ENCODE assay signal across 12 cellular contexts in the genomic region with DNA sequence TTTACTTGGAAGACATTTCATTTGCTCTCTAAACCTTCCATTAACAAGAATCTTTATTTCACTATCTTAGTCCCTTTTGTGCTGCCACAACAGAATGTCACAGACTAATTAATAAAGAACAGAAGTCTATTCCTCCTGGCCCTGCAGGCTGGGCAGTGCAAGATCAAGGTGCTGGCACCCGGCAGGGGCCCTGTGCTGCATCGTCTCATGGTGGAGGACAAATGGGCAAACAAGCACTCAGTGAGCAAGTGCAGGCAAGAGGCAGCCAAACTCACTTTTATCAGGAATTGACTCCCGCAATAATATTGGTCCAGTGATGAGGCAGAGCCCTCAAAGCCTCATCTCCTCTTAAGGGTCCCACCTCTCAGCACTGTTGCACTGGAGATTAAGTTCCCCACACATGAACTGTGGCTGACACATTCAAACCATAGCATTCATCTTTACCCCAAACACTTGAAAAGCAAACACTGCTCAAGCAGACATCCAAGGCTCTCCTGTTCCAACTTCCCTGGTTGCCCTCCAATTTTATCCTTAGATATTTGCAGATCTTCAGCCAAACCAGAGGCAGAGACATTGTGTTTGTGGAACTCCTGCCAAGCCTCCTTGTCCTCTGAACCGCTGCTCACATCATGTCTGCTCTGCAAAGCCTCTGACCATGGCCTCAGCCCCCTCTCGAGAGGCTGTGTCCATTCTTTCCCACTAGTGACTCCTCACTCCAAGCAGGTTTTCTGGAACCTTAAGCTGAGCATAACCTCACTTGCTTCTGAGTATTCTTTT.
DNase-seq lines count a peak whose midpoint lies in the region; ATAC-seq and TF ChIP-seq lines count a peak whose summit lies in the region.
"Had no signal": no experiment of that assay in that cellular context is flagged by ENCODE, and none has a peak within 500 bp of the region (broad histone marks: within the 10 kb centered on the region; RNA-seq: fewer than 3 reads in every experiment).

No MANE protein-coding gene starts in this region.

- no peaks in the 10 kb centered on the region for H3K36me3 ChIP-seq in sigmoid colon
- H3K36me3 ChIP-seq: BLaER1, HAP-1 had no signal

- no peak for ATAC-seq in GM18873 (IDR thresholded peaks at IDR 0.05; ENCODE audit: low FRiP score, unreplicated experiment)

- in situ Hi-C loops in astrocyte of the cerebellum (cut with HindIII; ENCODE audit: low sequenced_read_pairs): no loop called here

- TF ChIP-seq POLR2A in sigmoid colon (IDR thresholded peaks at IDR 0.05): no peak

- H3K4me1 ChIP-seq in sigmoid colon: peaks cover 0 to 47% (median 28%) of the 10 kb centered on the region in 4 donors
- H3K4me1 ChIP-seq: BLaER1, HAP-1 had no signal

- DNase-seq in astrocyte of the cerebellum (ENCODE audit: low read depth): peak; percentile 85
- DNase-seq in mucosa of gallbladder (ENCODE audit: low spot score): peak; percentile 57
- peak; percentile 72 for DNase-seq in sigmoid colon
- no peak for DNase-seq in NCI-H2171 (lab: John Stamatoyannopoulos, UW)
- DNase-seq in ureter (ENCODE audit: low spot score): no peak
- DNase-seq: CD4-positive, CD25-positive, alpha-beta regulatory T cell; DMS53 had no signal

- 66 to 72% methylated on average over 5 of the region's 5 CpGs for WGBS in sigmoid colon, 2 donors

- H3K4me3 ChIP-seq in astrocyte of the cerebellum (ENCODE audit: low read depth, low read length): no peak overlapping the region
- H3K4me3 ChIP-seq in sigmoid colon: no peak overlapping the region
- H3K4me3 ChIP-seq: BLaER1, HAP-1 had no signal

- no peaks in the 10 kb centered on the region for H3K9me3 ChIP-seq in sigmoid colon
- H3K9me3 ChIP-seq: BLaER1, HAP-1 had no signal

- H3K27ac ChIP-seq in C4-2B (peak overlapping the region; percentile 48), sigmoid colon (peak overlapping the region in 3 of 4 donors; percentile 57 to 63 (median 60))
- H3K27ac ChIP-seq: 22Rv1, BLaER1 had no signal

- H3K27me3 ChIP-seq in sigmoid colon: no peaks in the 10 kb centered on the region
- H3K27me3 ChIP-seq: BLaER1 had no signal

- intact Hi-C loops in sigmoid colon (cut with DNase I): loop anchor here (5.0 to 10.0 kb wide), 4 partner anchors 35 to 407 kb away; a partner anchor contains a TSS

- TF ChIP-seq EP300 in sigmoid colon (IDR thresholded peaks at IDR 0.05): peak in 2 of 4 donors; percentile 54 to 55

- TF ChIP-seq CTCF in C4-2B (conservative IDR thresholded peaks at IDR 0.05): no peak
- TF ChIP-seq CTCF in astrocyte of the cerebellum (IDR thresholded peaks at IDR 0.05; ENCODE audit: low read depth, low read length, missing control alignments): no peak
- no peak for TF ChIP-seq CTCF in sigmoid colon (IDR thresholded peaks at IDR 0.05)

Comparison
In these comparisons a context has a peak if more than half of its experiments do, and no peak if none do; other contexts are left out.
1. DNase-seq: peak in astrocyte of the cerebellum (single experiment), mucosa of gallbladder (single experiment) and sigmoid colon (single experiment); none in NCI-H2171 (single experiment) and ureter (single experiment).